Comparison of ENCODE assay signal across 8 cellular contexts in the genomic region with DNA sequence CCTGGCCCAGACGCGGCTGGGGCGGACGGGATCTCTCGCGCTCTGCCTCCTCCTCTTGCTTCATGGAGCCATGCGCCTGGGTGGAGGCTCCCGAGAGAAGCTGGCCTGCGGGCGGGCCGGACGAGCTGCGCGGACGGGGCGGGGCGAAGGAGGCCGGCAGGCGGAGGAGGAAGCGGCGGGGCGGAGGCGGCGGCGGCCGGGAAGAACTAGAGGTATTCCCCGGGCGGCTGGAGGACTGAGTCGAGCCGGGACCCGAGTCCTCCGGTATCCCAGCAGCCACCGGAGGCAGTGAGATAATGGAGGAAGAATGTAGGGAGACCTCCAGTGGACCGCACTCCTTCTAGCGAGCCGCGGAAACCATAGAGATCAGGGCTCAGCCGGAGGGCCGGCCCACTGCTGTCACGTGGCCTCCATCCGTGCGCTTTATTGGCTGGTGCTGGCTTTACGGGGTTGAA.
DNase-seq lines count a peak whose midpoint lies in the region; ATAC-seq lines count a peak whose summit lies in the region.
"Not testable (repeated sequence)": the region's sequence is repeated elsewhere in the genome, so short reads cannot be mapped to it uniquely, and the experiment has no call there.

No MANE protein-coding gene starts in this region.

- not testable (repeated sequence) for H3K4me1 ChIP-seq in effector memory CD4-positive, alpha-beta T cell (ENCODE audit: control insufficient read depth, insufficient read depth, low read length, poor library complexity, severe bottlenecking)

- peak; percentile 76 for ATAC-seq in GM21360 (IDR thresholded peaks at IDR 0.05; ENCODE audit: unreplicated experiment)

- H3K27ac ChIP-seq in effector memory CD4-positive, alpha-beta T cell (ENCODE audit: insufficient read depth, low read length, poor library complexity, severe bottlenecking) = peak overlapping the region; percentile 72

- not testable (repeated sequence) for H3K27me3 ChIP-seq in effector memory CD4-positive, alpha-beta T cell (replicated peaks; ENCODE audit: control insufficient read depth, insufficient read depth, low read length, poor library complexity, severe bottlenecking)

- peak overlapping the region; percentile 68 for H3K4me3 ChIP-seq in effector memory CD4-positive, alpha-beta T cell (ENCODE audit: insufficient read depth, low read depth, low read length, poor library complexity, severe bottlenecking)

- not testable (repeated sequence) for H3K36me3 ChIP-seq in effector memory CD4-positive, alpha-beta T cell (ENCODE audit: control insufficient read depth, insufficient read depth, low read length)

- not testable (repeated sequence) for H3K9me3 ChIP-seq in effector memory CD4-positive, alpha-beta T cell (ENCODE audit: control insufficient read depth, low read length)

- DNase-seq in CMK (ENCODE audit: low read depth) = peak; percentile 39
- peak; percentile 27 for DNase-seq in HS-27A (ENCODE audit: low read depth)
- peak; percentile 40 to 55 for DNase-seq in NOMO-1 (lab: John Stamatoyannopoulos, UW; ENCODE audit: unreplicated experiment in 2 of 2)
- peak; percentile 57 to 73 for DNase-seq in activated CD8-positive, alpha-beta memory T cell treated with anti-CD3 and anti-CD28 coated beads for 4 hours (ENCODE audit: low read depth in 2 of 2)
- peak; percentile 62 to 75 (median 71) for DNase-seq in effector memory CD4-positive, alpha-beta T cell
- DNase-seq in medulla oblongata (ENCODE audit: extremely low spot score) = peak; percentile 90
- peak; percentile 52 to 78 (median 52) for DNase-seq in stimulated activated CD4-positive, alpha-beta T cell treated with anti-CD3 and anti-CD28 coated beads, TNF-alpha, amount 100 ng/mL, for 24 hours (ENCODE audit: low read depth in 3 of 3)

Comparison
In these comparisons a context has a peak if more than half of its experiments do, and no peak if none do; other contexts are left out.
1. Peak in every context shown above with its lines: DNase-seq, ATAC-seq, H3K4me3 ChIP-seq and H3K27ac ChIP-seq.
2. DNase-seq: peak in every context shown above with its lines; median percentile 90 in medulla oblongata; 71 in effector memory CD4-positive, alpha-beta T cell; 65 in activated CD8-positive, alpha-beta memory T cell treated with anti-CD3 and anti-CD28 coated beads for 4 hours; 52 in stimulated activated CD4-positive, alpha-beta T cell treated with anti-CD3 and anti-CD28 coated beads, TNF-alpha, amount 100 ng/mL, for 24 hours; 48 in NOMO-1; 39 in CMK; 27 in HS-27A.